Comparison of ENCODE assay signal across 23 cellular contexts in the genomic region with DNA sequence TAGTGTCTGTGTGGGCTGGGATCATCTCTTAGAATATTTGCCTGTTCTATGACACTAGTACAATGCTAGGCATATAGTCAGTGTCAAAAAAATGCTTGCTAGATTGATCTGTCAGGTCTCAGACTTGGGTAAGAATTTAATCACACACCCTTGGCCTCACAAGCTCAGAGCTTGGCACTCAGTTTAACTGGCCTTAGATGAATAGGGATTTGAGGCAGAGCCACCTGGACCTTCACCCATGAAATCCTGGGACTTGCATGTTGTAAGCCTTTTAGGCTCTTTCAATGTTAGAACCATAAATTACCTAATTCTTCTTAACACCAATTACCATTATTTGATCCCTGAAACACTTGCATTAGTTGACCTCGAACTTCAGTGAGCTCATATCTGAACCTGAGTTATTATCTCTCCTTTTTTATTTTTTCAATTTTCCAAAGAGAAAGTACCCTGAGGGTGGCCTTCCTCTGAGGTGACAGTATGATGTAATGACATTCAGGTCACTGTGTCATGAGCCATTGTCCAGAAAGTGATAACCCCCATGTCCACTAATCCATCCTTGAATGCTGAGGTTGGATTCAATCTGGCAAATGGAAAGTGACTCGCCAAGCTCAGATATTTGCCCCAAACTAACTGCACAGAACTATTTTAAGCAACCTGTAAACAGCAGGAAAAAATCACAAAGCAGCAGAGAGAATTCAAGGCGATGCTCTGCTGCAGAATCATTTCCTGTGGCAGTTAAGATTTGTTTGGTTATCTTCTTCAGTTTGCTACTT.
"Had no signal": no experiment of that assay in that cellular context is flagged by ENCODE, and none has a peak within 500 bp of the region (broad histone marks: within the 10 kb centered on the region; RNA-seq: fewer than 3 reads in every experiment).

No MANE protein-coding gene starts in this region.

- FAIRE-seq: endometrium, TTC549 had no signal

- H3K4me1 ChIP-seq: psoas muscle had no signal

- H3K27ac Mint-ChIP-seq: activated B cell treated with CpG ODN at 0.5 μM for 24 hours; activated CD4-positive, alpha-beta T cell treated with anti-CD3 and anti-CD28 coated beads, Interleukin-2, amount 10 ng/mL, durations not matched to agents 24 days and 14 days; activated CD8-positive, alpha-beta T cell treated with anti-CD3 and anti-CD28 coated beads, Interleukin-2, amount 10 ng/mL, durations not matched to agents 7 days and 5 days; activated naive CD8-positive, alpha-beta T cell treated with anti-CD3 and anti-CD28 coated beads, Interleukin-2, amount 10 ng/mL, durations not matched to agents 7 days and 5 days had no signal

- H3K4me3 Mint-ChIP-seq: activated B cell treated with CpG ODN at 0.5 μM for 24 hours; activated CD4-positive, alpha-beta T cell treated with anti-CD3 and anti-CD28 coated beads, Interleukin-2, amount 10 ng/mL, durations not matched to agents 24 days and 14 days; activated CD8-positive, alpha-beta T cell treated with anti-CD3 and anti-CD28 coated beads, Interleukin-2, amount 10 ng/mL, durations not matched to agents 7 days and 5 days; activated naive CD8-positive, alpha-beta T cell treated with anti-CD3 and anti-CD28 coated beads, Interleukin-2, amount 10 ng/mL, durations not matched to agents 7 days and 5 days; immature natural killer cell; naive thymus-derived CD8-positive, alpha-beta T cell had no signal

- H3K9me3 ChIP-seq: mucosa of descending colon, psoas muscle had no signal

- H3K27me3 Mint-ChIP-seq: activated B cell treated with CpG ODN at 0.5 μM for 24 hours; activated CD4-positive, alpha-beta T cell treated with anti-CD3 and anti-CD28 coated beads, Interleukin-2, amount 10 ng/mL, durations not matched to agents 24 days and 14 days; naive thymus-derived CD8-positive, alpha-beta T cell had no signal

- H3K27ac ChIP-seq: dorsolateral prefrontal cortex, foreskin keratinocyte, psoas muscle had no signal

- H3K9me3 Mint-ChIP-seq: activated B cell treated with CpG ODN at 0.5 μM for 24 hours; activated CD4-positive, alpha-beta T cell treated with anti-CD3 and anti-CD28 coated beads, Interleukin-2, amount 10 ng/mL, durations not matched to agents 24 days and 14 days; activated naive CD8-positive, alpha-beta T cell treated with anti-CD3 and anti-CD28 coated beads, Interleukin-2, amount 10 ng/mL, durations not matched to agents 7 days and 5 days had no signal

- H3K36me3 Mint-ChIP-seq: activated naive CD8-positive, alpha-beta T cell treated with anti-CD3 and anti-CD28 coated beads, Interleukin-2, amount 10 ng/mL, durations not matched to agents 7 days and 5 days; naive thymus-derived CD8-positive, alpha-beta T cell had no signal

- H3K4me3 ChIP-seq: dorsolateral prefrontal cortex, mucosa of descending colon, psoas muscle, smooth muscle cell had no signal

- H3K27me3 ChIP-seq: dorsolateral prefrontal cortex, foreskin keratinocyte had no signal

- ATAC-seq: activated CD8-positive, alpha-beta T cell treated with anti-CD3 and anti-CD28 coated beads, Interleukin-2, amount 10 ng/mL, durations not matched to agents 7 days and 5 days; esophagus mucosa; foreskin keratinocyte; mucosa of descending colon; naive thymus-derived CD8-positive, alpha-beta T cell; psoas muscle had no signal

- DNase-seq: activated B cell treated with CpG ODN at 0.5 μM for 24 hours; activated CD4-positive, alpha-beta T cell treated with anti-CD3 and anti-CD28 coated beads, Interleukin-2, amount 10 ng/mL, durations not matched to agents 24 days and 14 days; activated CD8-positive, alpha-beta T cell treated with anti-CD3 and anti-CD28 coated beads, Interleukin-2, amount 10 ng/mL, durations not matched to agents 7 days and 5 days; activated naive CD4-positive, alpha-beta T cell; activated naive CD8-positive, alpha-beta T cell treated with anti-CD3 and anti-CD28 coated beads, Interleukin-2, amount 10 ng/mL, durations not matched to agents 7 days and 5 days; dorsolateral prefrontal cortex; foreskin keratinocyte; head of caudate nucleus; immature natural killer cell; mammary epithelial cell; mucosa of descending colon; naive thymus-derived CD8-positive, alpha-beta T cell; psoas muscle; stimulated activated CD4-positive, alpha-beta T cell treated with anti-CD3 and anti-CD28 coated beads, Interleukin-4, amount 100 ng/mL, for 4 hours; stimulated activated CD8-positive, alpha-beta memory T cell treated with anti-CD3 and anti-CD28 coated beads, Interleukin-4, amount 100 ng/mL, for 48 hours; stimulated activated naive CD4-positive, alpha-beta T cell treated with Interleukin-2 at 50 U/mL for 16 hours; substantia nigra; SW 1271; trophoblast cell had no signal

- H3K4me2 ChIP-seq: smooth muscle cell had no signal

- H3K4me1 Mint-ChIP-seq: activated B cell treated with CpG ODN at 0.5 μM for 24 hours; activated naive CD8-positive, alpha-beta T cell treated with anti-CD3 and anti-CD28 coated beads, Interleukin-2, amount 10 ng/mL, durations not matched to agents 7 days and 5 days; immature natural killer cell had no signal
